In the genomic region with DNA sequence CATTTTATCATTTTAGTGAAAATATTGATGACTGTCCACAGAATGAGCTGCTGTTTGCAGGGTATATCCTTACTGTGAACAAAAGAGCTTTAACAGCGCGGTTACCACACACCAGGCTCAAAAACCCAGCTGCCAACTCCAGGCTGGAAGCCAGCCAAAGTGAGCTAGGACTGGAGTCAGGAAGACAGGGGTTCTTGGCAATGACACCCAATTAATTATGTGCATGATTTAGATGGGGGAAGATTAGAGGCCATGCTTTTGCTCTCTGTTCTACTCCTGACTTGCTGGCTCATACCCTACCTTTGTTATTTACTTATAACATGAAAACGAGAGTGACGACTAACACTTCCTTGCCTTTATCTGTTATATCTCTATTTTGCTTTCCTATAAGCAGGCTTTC, we compare ENCODE assay signal across 9 cellular contexts. TPM values are rescaled to one million over a fixed set of nuclear protein-coding genes. Genes with fewer than 3 reads are reported as not detected.
DNase-seq lines count a peak whose midpoint lies in the region; ATAC-seq and TF ChIP-seq lines count a peak whose summit lies in the region.
"Had no signal": no experiment of that assay in that cellular context is flagged by ENCODE, and none has a peak within 500 bp of the region (broad histone marks: within the 10 kb centered on the region; RNA-seq: fewer than 3 reads in every experiment).

No MANE protein-coding gene starts in this region.

- in situ Hi-C loops in mammary epithelial cell (cut with MboI; ENCODE audit: low sequenced_read_pairs in 2 of 2) = no loop called here

- dilution Hi-C loops in mammary epithelial cell (cut with HindIII; ENCODE audit: low sequenced_read_pairs) = no loop called here

- no TSS peak for BruUV-seq in mammary epithelial cell (replicated peaks; lab: Mats Ljungman, UMichigan)

- DNase-seq in NCI-H1092 (lab: John Stamatoyannopoulos, UW) (peak; percentile 98), NCI-H510A (lab: John Stamatoyannopoulos, UW) (peak; percentile 93), mammary epithelial cell (peak; percentile 45), retinal pigment epithelial cell (ENCODE audit: low read depth) (peak; percentile 96), UCSD-AML1 (lab: John Stamatoyannopoulos, UW; ENCODE audit: unreplicated experiment) (no peak), HUDEP-2 (lab: John Stamatoyannopoulos, UW; ENCODE audit: unreplicated experiment in 76 of 76) (no peak), NCI-H526 treated with DMSO at 0.1 percent for 48 hours (lab: John Stamatoyannopoulos, UW) (no peak)

- H3K4me2 ChIP-seq in mammary epithelial cell (ENCODE audit: insufficient read depth, low read depth, low read length) = peak overlapping the region; percentile 36

- H3K27me3 ChIP-seq in mammary epithelial cell (ENCODE audit: insufficient read depth, low read length) = no peaks in the 10 kb centered on the region
- H3K27me3 ChIP-seq: SJSA1 had no signal

- peak overlapping the region; percentile 61 for H2AFZ ChIP-seq in mammary epithelial cell (ENCODE audit: low read depth, low read length)

- no peak overlapping the region for H3K4me3 ChIP-seq in mammary epithelial cell (replicated peaks in 1 of 3; ENCODE audit: insufficient read depth in 1 of 3, low read depth in 2 of 3, low read length in 3 of 3)
- H3K4me3 ChIP-seq in retinal pigment epithelial cell (ENCODE audit: low read length) = no peak overlapping the region
- H3K4me3 ChIP-seq: SJSA1 had no signal

- H3K36me3 ChIP-seq in mammary epithelial cell (ENCODE audit: insufficient read depth, low read length) = no peaks in the 10 kb centered on the region
- H3K36me3 ChIP-seq: SJSA1 had no signal

- 9% methylated on average over 4 of the region's 4 CpGs for WGBS in mammary epithelial cell (ENCODE audit: low coverage, missing lambda C conversion rate)

- no peaks in the 10 kb centered on the region for H3K79me2 ChIP-seq in mammary epithelial cell (ENCODE audit: insufficient read depth, low read length)

- intact Hi-C loops in mammary epithelial cell (cut with micrococcal nuclease) = no loop called here

- no peaks in the 10 kb centered on the region for H3K4me1 ChIP-seq in mammary epithelial cell (ENCODE audit: insufficient read depth, low read length)
- H3K4me1 ChIP-seq: SJSA1 had no signal

- no peaks in the 10 kb centered on the region for H3K9me3 ChIP-seq in mammary epithelial cell (replicated peaks; ENCODE audit: insufficient read depth, low read length)
- H3K9me3 ChIP-seq: SJSA1 had no signal

- H3K27ac ChIP-seq in mammary epithelial cell (ENCODE audit: insufficient read depth, low read depth, low read length) = no peak overlapping the region
- H3K27ac ChIP-seq: SJSA1 had no signal

- no peaks in the 10 kb centered on the region for H4K20me1 ChIP-seq in mammary epithelial cell (ENCODE audit: insufficient read depth, low read length)

- CTCF ChIA-PET in mammary epithelial cell (lab: Charles Lee; ENCODE audit: low non-redundant PET) = no interaction called here

- no peak for ATAC-seq in HG03457 (IDR thresholded peaks at IDR 0.05; ENCODE audit: unreplicated experiment)

- TF ChIP-seq CTCF in mammary epithelial cell (conservative IDR thresholded peaks at IDR 0.05 in 1 of 2, IDR thresholded peaks at IDR 0.05 in 1 of 2; ENCODE audit: extremely low read depth in 1 of 2, insufficient read depth in 1 of 2, low read depth in 1 of 2, low read length in 2 of 2) = no peak
- no peak for TF ChIP-seq CTCF in retinal pigment epithelial cell (conservative IDR thresholded peaks at IDR 0.05; ENCODE audit: low read depth, low read length)

- no peak overlapping the region for H3K9ac ChIP-seq in mammary epithelial cell (ENCODE audit: insufficient read depth, low read length)

RNA-seq across cellular contexts. Expression of a gene that starts 10.5 kb away (rescaled TPM):
- 10 to 100 TPM; 17.3 to 34.4 TPM for total RNA-seq in mammary epithelial cell
- 6.4 TPM for polyA plus RNA-seq in mammary epithelial cell
- 56.2 TPM for polyA minus RNA-seq in mammary epithelial cell

Comparison
In these comparisons a context has a peak if more than half of its experiments do, and no peak if none do; other contexts are left out.
1. DNase-seq: peak in NCI-H1092 (single experiment), NCI-H510A (single experiment), mammary epithelial cell (single experiment) and retinal pigment epithelial cell (single experiment); none in UCSD-AML1 (single experiment), HUDEP-2 (0 of 76) and NCI-H526 treated with DMSO at 0.1 percent for 48 hours (single experiment).